8 cellular contexts compared by ENCODE assay signal in the genomic region with DNA sequence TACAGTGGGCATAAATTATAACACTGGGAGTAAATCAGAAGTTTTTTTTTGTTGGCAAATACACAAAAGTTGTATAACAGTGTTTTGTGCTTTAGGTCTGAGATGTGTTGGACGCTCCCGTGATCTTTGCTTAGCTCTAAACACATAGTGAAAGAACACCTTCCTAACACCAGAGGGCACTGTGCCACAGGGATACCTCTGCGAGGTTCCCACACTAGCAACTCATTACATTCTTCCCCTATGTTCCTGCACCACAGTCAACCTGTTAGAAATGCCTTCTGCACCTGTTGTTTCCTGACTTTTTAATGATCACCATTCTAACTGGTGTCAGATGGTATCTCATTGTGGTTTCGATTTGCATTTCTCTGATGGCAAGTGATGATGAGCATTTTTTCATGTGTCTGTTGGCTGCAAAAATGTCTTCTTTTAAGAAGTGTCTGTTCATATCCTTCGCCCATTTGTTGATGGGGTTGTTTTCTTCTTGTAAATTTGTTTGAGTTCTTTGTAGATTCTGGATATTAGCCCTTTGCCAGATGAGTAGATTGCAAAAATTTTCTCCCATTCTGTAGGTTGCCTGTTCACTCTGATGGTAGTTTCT. TPM values are rescaled to one million over a fixed set of nuclear protein-coding genes. Genes with fewer than 3 reads are reported as not detected.
DNase-seq lines count a peak whose midpoint lies in the region; ATAC-seq and TF ChIP-seq lines count a peak whose summit lies in the region.
"Not testable (repeated sequence)": the region's sequence is repeated elsewhere in the genome, so short reads cannot be mapped to it uniquely, and the experiment has no call there.

No MANE protein-coding gene starts in this region.

- not testable (repeated sequence) for H3K27ac ChIP-seq in GM23248; OCI-LY1 (ENCODE audit: low read depth, low read length, poor library complexity, severe bottlenecking)

- H3K9me2 ChIP-seq in GM23248 (ENCODE audit: insufficient read depth); OCI-LY1 (ENCODE audit: low read depth, low read length): not testable (repeated sequence)

- ATAC-seq in stimulated activated naive B cell treated with anti-CD40 and anti-IgM and Interleukin-4, amounts not matched to agents 10 μg/mL and 1 μg/mL and 100 μg/mL, for 72 hours (replicated peaks) = peak; percentile 45 to 48

- not testable (repeated sequence) for H3K4me1 Mint-ChIP-seq in stimulated activated naive B cell treated with anti-CD40 and anti-IgM and Interleukin-4, amounts not matched to agents 10 μg/mL and 1 μg/mL and 100 μg/mL, for 72 hours

- not testable (repeated sequence) for H3K9ac ChIP-seq in GM23248; OCI-LY1 (ENCODE audit: low read length)

- WGBS in GM23248 (ENCODE audit: low coverage in 1 of 2, low lambda C conversion rate in 2 of 2, missing lambda C conversion rate in 2 of 2), 2 experiments = 19 to 21% methylated on average over 5 of the region's 5 CpGs

- not testable (repeated sequence) for H3K27me3 Mint-ChIP-seq in stimulated activated naive B cell treated with anti-CD40 and anti-IgM and Interleukin-4, amounts not matched to agents 10 μg/mL and 1 μg/mL and 100 μg/mL, for 72 hours

- DNase-seq in ELF-1 (ENCODE audit: low read depth, low spot score) (peak; percentile 69), GM23248 (peak; percentile 90), KBM-7 (peak; percentile 76), epithelial cell of esophagus (ENCODE audit: low read depth) (peak; percentile 82), myocyte (ENCODE audit: low read depth) (peak; percentile 85)
- peak; percentile 65 for DNase-seq in activated CD8-positive, alpha-beta memory T cell treated with anti-CD3 and anti-CD28 coated beads, Interleukin-2, amount 50 U/mL, for 4 hours
- DNase-seq in stimulated activated naive B cell treated with anti-CD40 and anti-IgM and Interleukin-4, amounts not matched to agents 10 μg/mL and 1 μg/mL and 100 μg/mL, for 72 hours = peak; percentile 34

- H3K79me2 ChIP-seq in GM23248 (ENCODE audit: insufficient read depth) = peaks cover 25% of the 10 kb centered on the region
- not testable (repeated sequence) for H3K79me2 ChIP-seq in OCI-LY1 (ENCODE audit: insufficient read depth, low read length)

- not testable (repeated sequence) for H3K9me3 Mint-ChIP-seq in stimulated activated naive B cell treated with anti-CD40 and anti-IgM and Interleukin-4, amounts not matched to agents 10 μg/mL and 1 μg/mL and 100 μg/mL, for 72 hours

- H3K4me3 Mint-ChIP-seq in stimulated activated naive B cell treated with anti-CD40 and anti-IgM and Interleukin-4, amounts not matched to agents 10 μg/mL and 1 μg/mL and 100 μg/mL, for 72 hours = not testable (repeated sequence)

- H3K4me2 ChIP-seq in GM23248 (ENCODE audit: unreplicated experiment); OCI-LY1 (ENCODE audit: low read length): not testable (repeated sequence)

- H3F3A ChIP-seq in GM23248 (ENCODE audit: insufficient read depth) = peaks cover 11% of the 10 kb centered on the region
- H3F3A ChIP-seq in OCI-LY1 (ENCODE audit: insufficient read depth, low read length) = not testable (repeated sequence)

- not testable (repeated sequence) for H3K9me3 ChIP-seq in GM23248 (ENCODE audit: low read depth); OCI-LY1 (ENCODE audit: low read length)

- H2AFZ ChIP-seq in GM23248; OCI-LY1 (ENCODE audit: low read length): not testable (repeated sequence)

- not testable (repeated sequence) for H3K36me3 ChIP-seq in GM23248 (ENCODE audit: low read depth); OCI-LY1 (ENCODE audit: insufficient read depth, low read length)

- H3K36me3 Mint-ChIP-seq in stimulated activated naive B cell treated with anti-CD40 and anti-IgM and Interleukin-4, amounts not matched to agents 10 μg/mL and 1 μg/mL and 100 μg/mL, for 72 hours = not testable (repeated sequence)

- H3K27me3 ChIP-seq in GM23248 (replicated peaks; ENCODE audit: insufficient read depth); OCI-LY1 (ENCODE audit: insufficient read depth, low read length): not testable (repeated sequence)

- TF ChIP-seq CTCF in OCI-LY1 (IDR thresholded peaks at IDR 0.05; ENCODE audit: low read length) (peak; percentile 71), epithelial cell of esophagus (IDR thresholded peaks at IDR 0.05; ENCODE audit: insufficient read depth, low read depth, low read length, missing control alignments) (peak; percentile 88)

- H3K27ac Mint-ChIP-seq in stimulated activated naive B cell treated with anti-CD40 and anti-IgM and Interleukin-4, amounts not matched to agents 10 μg/mL and 1 μg/mL and 100 μg/mL, for 72 hours = not testable (repeated sequence)

- not testable (repeated sequence) for H3K4me3 ChIP-seq in GM23248; OCI-LY1 (ENCODE audit: low read depth, low read length, poor library complexity, severe bottlenecking); epithelial cell of esophagus (ENCODE audit: low read length)

- peaks cover 15% of the 10 kb centered on the region for H3K4me1 ChIP-seq in GM23248 (ENCODE audit: insufficient read depth)
- H3K4me1 ChIP-seq in OCI-LY1 (ENCODE audit: insufficient read depth, low read length, severe bottlenecking) = not testable (repeated sequence)

- in situ Hi-C loops in GM23248 (cut with MboI); KBM-7 (cut with MboI; ENCODE audit: low pct_unique_long_range_greater_than_20kb, low sequenced_read_pairs): not testable (repeated sequence)

- H4K20me1 ChIP-seq in GM23248 (ENCODE audit: insufficient read depth); OCI-LY1 (ENCODE audit: insufficient read depth, low read length): not testable (repeated sequence)

RNA-seq across cellular contexts. Expression of gene TARS1, which starts 4.8 kb away (rescaled TPM):
- total RNA-seq in GM23248 (2014; rRNA removed; shearing (Covaris generic)) = 246 and 268 TPM in 2 replicates
- 244 and 247 TPM in 2 replicates for polyA plus RNA-seq in GM23248 (2016; fragmentation: Nextera tagmentation; extraction: Ambion mirVana)
- 126 TPM in 2 replicates for total RNA-seq in myocyte
- 111 TPM for polyA plus RNA-seq in myocyte (2012)

Comparison
In these comparisons a context has a peak if more than half of its experiments do, and no peak if none do; other contexts are left out.
1. DNase-seq: peak in every context shown above with its lines; median percentile 90 in GM23248; 85 in myocyte; 82 in epithelial cell of esophagus; 76 in KBM-7; 69 in ELF-1; 65 in activated CD8-positive, alpha-beta memory T cell treated with anti-CD3 and anti-CD28 coated beads, Interleukin-2, amount 50 U/mL, for 4 hours; 34 in stimulated activated naive B cell treated with anti-CD40 and anti-IgM and Interleukin-4, amounts not matched to agents 10 μg/mL and 1 μg/mL and 100 μg/mL, for 72 hours.